In the genomic region with DNA sequence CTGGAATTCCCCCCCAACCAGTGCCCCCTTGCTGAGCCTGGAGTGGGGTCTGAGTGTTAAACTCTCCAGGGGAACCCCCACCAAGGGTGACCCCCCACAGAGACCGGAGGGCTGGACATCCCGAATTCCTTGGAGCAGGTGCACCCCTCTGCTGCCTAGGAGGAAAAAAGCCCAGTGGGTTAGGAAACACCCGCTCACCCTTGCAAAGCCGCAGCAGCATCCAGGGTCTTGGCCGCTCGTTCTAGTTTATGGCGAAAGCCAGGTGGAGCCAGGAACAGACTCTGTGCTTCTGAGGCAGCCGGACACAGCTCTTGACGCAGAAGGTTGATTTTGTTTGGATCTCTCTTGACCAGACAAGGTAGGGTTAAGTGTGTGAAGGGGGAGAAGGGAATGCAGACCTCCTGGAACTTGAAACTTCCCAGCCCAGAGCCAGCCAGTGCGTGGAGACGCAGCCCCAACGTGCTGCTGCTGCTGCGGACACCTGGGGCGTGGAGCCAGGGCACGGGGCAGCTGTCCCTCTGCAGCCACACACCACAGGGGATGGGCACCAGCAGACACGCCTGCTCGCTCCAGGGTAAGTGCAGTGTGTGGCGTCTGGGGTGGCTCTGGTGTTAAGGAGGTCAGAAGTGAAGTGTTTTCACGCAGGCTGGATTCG, we compare ENCODE assay signal across 8 cellular contexts.
DNase-seq lines count a peak whose midpoint lies in the region; ATAC-seq, FAIRE-seq and TF ChIP-seq lines count a peak whose summit lies in the region.
"Not testable (repeated sequence)": the region's sequence is repeated elsewhere in the genome, so short reads cannot be mapped to it uniquely, and the experiment has no call there.

No MANE protein-coding gene starts in this region.

- H3K36me3 ChIP-seq in RWPE2 (ENCODE audit: low read depth): not testable (repeated sequence)

- 61% methylated on average over 6 of the region's 20 CpGs for WGBS in A549 (ENCODE audit: missing lambda C conversion rate)
- whole genome bisulfite sequencing in right cardiac atrium: 72% methylated on average over 18 of the region's 20 CpGs

- H3K4me2 ChIP-seq in A549: not testable (repeated sequence)

- H3K4me1 ChIP-seq in A549; RWPE2 (ENCODE audit: insufficient read depth, poor library complexity, severe bottlenecking); right cardiac atrium (ENCODE audit: control insufficient read depth, insufficient read depth, low read length): not testable (repeated sequence)

- H3K27me3 ChIP-seq in RWPE2 (ENCODE audit: insufficient read depth, poor library complexity, severe bottlenecking); right cardiac atrium (ENCODE audit: control insufficient read depth, insufficient read depth): not testable (repeated sequence)

- peak; percentile 27 to 30; a peak in 3 of 6 replicates for ATAC-seq in A549
- not testable (repeated sequence) for ATAC-seq in RWPE2 (ENCODE audit: low read depth)
- peak in 1 of 2 donors; percentile 5 for ATAC-seq in right cardiac atrium

- TF ChIP-seq POLR2A in A549 (IDR thresholded peaks at IDR 0.05; ENCODE audit: low read length): not testable (repeated sequence)

- not testable (repeated sequence) for H3K4me3 ChIP-seq in A549; RWPE2 (ENCODE audit: severe bottlenecking); right cardiac atrium (ENCODE audit: low read length)
- H3K4me3 ChIP-seq in choroid plexus epithelial cell (ENCODE audit: low read depth, low read length): peak overlapping the region; percentile 48

- not testable (repeated sequence) for H3K27ac Mint-ChIP-seq in type B pancreatic cell

- not testable (repeated sequence) for H3K27ac ChIP-seq in A549; RWPE2 (ENCODE audit: poor library complexity, severe bottlenecking); right cardiac atrium (ENCODE audit: low read length)

- not testable (repeated sequence) for H3K9me3 ChIP-seq in A549; RWPE2 (ENCODE audit: severe bottlenecking); right cardiac atrium (ENCODE audit: control insufficient read depth, low read length)

- not testable (repeated sequence) for FAIRE-seq in A549 (lab: Jason Lieb, UNC)

- H3K9me3 Mint-ChIP-seq in type B pancreatic cell: not testable (repeated sequence)

- not testable (repeated sequence) for TF ChIP-seq CTCF in A549 (IDR thresholded peaks at IDR 0.05); RWPE2 (IDR thresholded peaks at IDR 0.05; ENCODE audit: poor library complexity, severe bottlenecking); choroid plexus epithelial cell (conservative IDR thresholded peaks at IDR 0.05; ENCODE audit: low read depth, low read length); type B pancreatic cell (conservative IDR thresholded peaks at IDR 0.05)

- not testable (repeated sequence) for TF ChIP-seq EP300 in A549 (IDR thresholded peaks at IDR 0.05)

- CTCF ChIA-PET in A549 (lab: Yijun Ruan, JAX): not testable (repeated sequence)

- peaks cover 11% of the 10 kb centered on the region for H3K4me1 Mint-ChIP-seq in type B pancreatic cell (ENCODE audit: unreplicated experiment)

- not testable (repeated sequence) for DNase-seq in A549 (ENCODE audit: low read depth in 1 of 2, low spot score in 1 of 2)
- DNase-seq in NCI-H146 (lab: John Stamatoyannopoulos, UW) (peak; percentile 23), RWPE2 (ENCODE audit: low spot score) (peak; percentile 36), choroid plexus epithelial cell (ENCODE audit: low read depth) (peak; percentile 48), right cardiac atrium (peak in 2 of 3 donors; percentile 35 to 47), myocyte (ENCODE audit: low read depth) (peak; percentile 81), retina (peak; percentile 69), type B pancreatic cell (ENCODE audit: extremely low spot score, unreplicated experiment) (peak; percentile 65)

- H3K27me3 Mint-ChIP-seq in type B pancreatic cell: not testable (repeated sequence)

- POLR2A ChIA-PET in A549 (lab: Yijun Ruan, JAX): not testable (repeated sequence)

- not testable (repeated sequence) for TF ChIP-seq RAD21 in A549 (conservative IDR thresholded peaks at IDR 0.05 in 1 of 2, IDR thresholded peaks at IDR 0.05 in 1 of 2)

- peak overlapping the region; percentile 31 for H3K4me3 Mint-ChIP-seq in type B pancreatic cell

- H3K36me3 Mint-ChIP-seq in type B pancreatic cell: not testable (repeated sequence)

- intact Hi-C loops in right cardiac atrium (cut with DNase I): not testable (repeated sequence)
